ENCODE assay signal across 8 cellular contexts in genomic region chr1:30908886-30909777, GRCh38. TPM values are rescaled to one million over a fixed set of nuclear protein-coding genes. Genes with fewer than 3 reads are reported as not detected.
A peak's percentile ranks its signal among the peaks of the same experiment; 100 is the strongest.
DNase-seq lines count a peak whose midpoint lies in the region; TF ChIP-seq lines count a peak whose summit lies in the region.

No MANE protein-coding gene starts in this region.

- H3K27me3 ChIP-seq in MM.1S (replicated peaks; ENCODE audit: insufficient read depth, low read length): peaks cover 40% of the 10 kb centered on the region
- H3K27me3 ChIP-seq in colonic mucosa: no peaks in the 10 kb centered on the region
- peaks cover 3 to 13% of the 10 kb centered on the region in 2 donors for H3K27me3 ChIP-seq in mucosa of rectum (ENCODE audit: control insufficient read depth in 2 of 2, insufficient read depth in 2 of 2, low read length in 2 of 2)

- H3K27ac ChIP-seq in MM.1S (ENCODE audit: low read length) (no peak overlapping the region), colonic mucosa (peak overlapping the region; percentile 19), mucosa of rectum (ENCODE audit: low read depth in 2 of 2, low read length in 2 of 2) (peak overlapping the region in 1 of 2 donors; percentile 13)

- H3K4me2 ChIP-seq in MM.1S (ENCODE audit: low read depth, low read length): peak overlapping the region; percentile 51; the same call in 1 of the 2 replicates

- H3K9ac ChIP-seq in MM.1S (ENCODE audit: low read length): no peak overlapping the region
- peak overlapping the region; percentile 51 to 73 for H3K9ac ChIP-seq in colonic mucosa (ENCODE audit: low read depth in 2 of 2, low read length in 2 of 2)
- peak overlapping the region; percentile 32 to 55 for H3K9ac ChIP-seq in mucosa of rectum (ENCODE audit: low read depth in 1 of 2, low read length in 2 of 2)

- intact Hi-C loops in colonic mucosa (cut with DNase I): no loop called here

- H3K4me3 ChIP-seq in AG10803 (ENCODE audit: low read length) (peak overlapping the region; percentile 57), MM.1S (ENCODE audit: low read length) (no peak overlapping the region), colonic mucosa (peak overlapping the region; percentile 41), mucosa of rectum (ENCODE audit: low read length in 2 of 2) (peak overlapping the region; percentile 52 to 60)

- H3K36me3 ChIP-seq in MM.1S (replicated peaks; ENCODE audit: insufficient read depth, low read length) (no peaks in the 10 kb centered on the region), colonic mucosa (no peaks in the 10 kb centered on the region), mucosa of rectum (ENCODE audit: control insufficient read depth in 2 of 2, insufficient read depth in 2 of 2, low read length in 2 of 2) (no peaks in the 10 kb centered on the region)

- H3K4me1 ChIP-seq in MM.1S (ENCODE audit: low read length): no peaks in the 10 kb centered on the region
- H3K4me1 ChIP-seq in colonic mucosa: peaks cover 11% of the 10 kb centered on the region
- H3K4me1 ChIP-seq in mucosa of rectum (ENCODE audit: control insufficient read depth in 2 of 2, insufficient read depth in 2 of 2, low read length in 2 of 2): peaks cover 13 to 14% of the 10 kb centered on the region in 2 donors

- H2AFZ ChIP-seq in MM.1S (ENCODE audit: low read length): no peak overlapping the region

- TF ChIP-seq CTCF in AG10803 (conservative IDR thresholded peaks at IDR 0.05; ENCODE audit: low read length): no peak
- no peak for TF ChIP-seq CTCF in MM.1S (IDR thresholded peaks at IDR 0.05; ENCODE audit: low read length)
- no peak for TF ChIP-seq CTCF in colonic mucosa (IDR thresholded peaks at IDR 0.05)

- no peaks in the 10 kb centered on the region for H3F3A ChIP-seq in MM.1S (ENCODE audit: insufficient read depth, low read length)

- H3K79me2 ChIP-seq in MM.1S (ENCODE audit: low read length): no peaks in the 10 kb centered on the region

- no peaks in the 10 kb centered on the region for H3K9me2 ChIP-seq in MM.1S (replicated peaks; ENCODE audit: insufficient read depth, low read length)

- H4K20me1 ChIP-seq in MM.1S (ENCODE audit: insufficient read depth, low read length): no peaks in the 10 kb centered on the region

- DNase-seq in AG10803 (ENCODE audit: low read depth) (no peak), MM.1S (no peak), colonic mucosa (no peak), NCI-H2081 treated with DMSO at 0.1 percent for 48 hours (lab: John Stamatoyannopoulos, UW) (no peak), kidney tubule cell (ENCODE audit: low spot score) (no peak), NCI-H2081 (lab: John Stamatoyannopoulos, UW) (no peak)
- no peak for DNase-seq in effector CD4-positive, alpha-beta T cell

- no peaks in the 10 kb centered on the region for H3K9me3 ChIP-seq in MM.1S (replicated peaks; ENCODE audit: insufficient read depth, low read length)
- H3K9me3 ChIP-seq in colonic mucosa: no peaks in the 10 kb centered on the region
- H3K9me3 ChIP-seq in mucosa of rectum (ENCODE audit: control insufficient read depth in 2 of 2, low read length in 2 of 2): no peaks in the 10 kb centered on the region

RNA-seq across cellular contexts. Expression of gene SDC3, which starts 0.6 kb away (rescaled TPM):
- total RNA-seq in colonic mucosa: 10 to 100 TPM; 15.2 to 24.2 TPM
